ENCODE assay signal across 12 cellular contexts in genomic region chr3:34200576-34200975, GRCh38.
A peak's percentile ranks its signal among the peaks of the same experiment; 100 is the strongest.
DNase-seq lines count a peak whose midpoint lies in the region; ATAC-seq and TF ChIP-seq lines count a peak whose summit lies in the region.
"Had no signal": no experiment of that assay in that cellular context is flagged by ENCODE, and none has a peak within 500 bp of the region (broad histone marks: within the 10 kb centered on the region; RNA-seq: fewer than 3 reads in every experiment).

No MANE protein-coding gene starts in this region.

- TF ChIP-seq CTCF in right atrium auricular region (IDR thresholded peaks at IDR 0.05) = no peak
- TF ChIP-seq CTCF in right lobe of liver (IDR thresholded peaks at IDR 0.05) = no peak

- peaks cover 2% of the 10 kb centered on the region for H3K4me1 Mint-ChIP-seq in T-helper 17 cell
- H3K4me1 Mint-ChIP-seq in activated T-helper 2 cell treated with anti-CD3 and anti-CD28 coated beads, Interferon-gamma antibody, Interleukin-2, Interleukin-4, amounts not matched to agents 10 μg/mL and 5 μg/mL and 100 μg/mL, durations not matched to agents 14 hours and 24 hours and 36 hours (ENCODE audit: low read depth) = no peaks in the 10 kb centered on the region
- peaks cover 7 to 9% of the 10 kb centered on the region in 2 donors for H3K4me1 Mint-ChIP-seq in immature natural killer cell

- DNase-seq in T-helper 17 cell = no peak
- no peak for DNase-seq in right atrium auricular region (ENCODE audit: low spot score)
- DNase-seq in activated T-helper 2 cell treated with anti-CD3 and anti-CD28 coated beads, Interferon-gamma antibody, Interleukin-2, Interleukin-4, amounts not matched to agents 10 μg/mL and 5 μg/mL and 100 μg/mL, durations not matched to agents 14 hours and 24 hours and 36 hours (ENCODE audit: low spot score) = no peak
- no peak for DNase-seq in right lobe of liver
- DNase-seq in immature natural killer cell = no peak
- DNase-seq: GM23248, NCI-H774, T-cell had no signal

- H3K36me3 Mint-ChIP-seq in T-helper 17 cell (ENCODE audit: low read depth) (peaks cover 1% of the 10 kb centered on the region), immature natural killer cell (no peaks in the 10 kb centered on the region)
- H3K36me3 Mint-ChIP-seq in activated T-helper 2 cell treated with anti-CD3 and anti-CD28 coated beads, Interferon-gamma antibody, Interleukin-2, Interleukin-4, amounts not matched to agents 10 μg/mL and 5 μg/mL and 100 μg/mL, durations not matched to agents 14 hours and 24 hours and 36 hours (ENCODE audit: low read depth) = no peaks in the 10 kb centered on the region
- H3K36me3 Mint-ChIP-seq: T-cell had no signal

- H3K36me3 ChIP-seq in right atrium auricular region = no peaks in the 10 kb centered on the region
- no peaks in the 10 kb centered on the region for H3K36me3 ChIP-seq in right lobe of liver

- no peak for TF ChIP-seq POLR2A in right lobe of liver (IDR thresholded peaks at IDR 0.05)

- H3K27me3 ChIP-seq in right atrium auricular region (no peaks in the 10 kb centered on the region), right lobe of liver (no peaks in the 10 kb centered on the region)

- H3K27ac Mint-ChIP-seq in T-helper 17 cell (no peak overlapping the region), immature natural killer cell (peak overlapping the region in 1 of 6 donors; percentile 28)
- H3K27ac Mint-ChIP-seq in activated T-helper 2 cell treated with anti-CD3 and anti-CD28 coated beads, Interferon-gamma antibody, Interleukin-2, Interleukin-4, amounts not matched to agents 10 μg/mL and 5 μg/mL and 100 μg/mL, durations not matched to agents 14 hours and 24 hours and 36 hours = no peak overlapping the region
- H3K27ac Mint-ChIP-seq: progenitor cell of endocrine pancreas had no signal

- H3K4me3 Mint-ChIP-seq in T-helper 17 cell = no peak overlapping the region
- no peak overlapping the region for H3K4me3 Mint-ChIP-seq in activated T-helper 2 cell treated with anti-CD3 and anti-CD28 coated beads, Interferon-gamma antibody, Interleukin-2, Interleukin-4, amounts not matched to agents 10 μg/mL and 5 μg/mL and 100 μg/mL, durations not matched to agents 14 hours and 24 hours and 36 hours (ENCODE audit: low read depth)
- H3K4me3 Mint-ChIP-seq in immature natural killer cell = no peak overlapping the region
- H3K4me3 Mint-ChIP-seq: T-cell had no signal

- H3K27ac ChIP-seq in right atrium auricular region (no peak overlapping the region), right lobe of liver (no peak overlapping the region)
- H3K27ac ChIP-seq: GM23248 had no signal

- H3K9me3 ChIP-seq in T-helper 17 cell (ENCODE audit: control insufficient read depth, low read length, poor library complexity, severe bottlenecking) (no peaks in the 10 kb centered on the region), right atrium auricular region (no peaks in the 10 kb centered on the region), right lobe of liver (no peaks in the 10 kb centered on the region)

- no peaks in the 10 kb centered on the region for H3K9me3 Mint-ChIP-seq in activated T-helper 2 cell treated with anti-CD3 and anti-CD28 coated beads, Interferon-gamma antibody, Interleukin-2, Interleukin-4, amounts not matched to agents 10 μg/mL and 5 μg/mL and 100 μg/mL, durations not matched to agents 14 hours and 24 hours and 36 hours
- peaks cover 0 to 4% (median 0%) of the 10 kb centered on the region in 6 donors for H3K9me3 Mint-ChIP-seq in immature natural killer cell
- H3K9me3 Mint-ChIP-seq: T-cell had no signal

- H3K4me3 ChIP-seq in right atrium auricular region (no peak overlapping the region), right lobe of liver (no peak overlapping the region)
- H3K4me3 ChIP-seq: GM23248 had no signal

- H3K4me1 ChIP-seq in right atrium auricular region (no peaks in the 10 kb centered on the region), right lobe of liver (no peaks in the 10 kb centered on the region)

- H3K27me3 Mint-ChIP-seq in T-helper 17 cell (no peaks in the 10 kb centered on the region), immature natural killer cell (ENCODE audit: low read depth in 3 of 3) (peaks cover 0 to under 1% (median 0%) of the 10 kb centered on the region in 3 donors)
- H3K27me3 Mint-ChIP-seq in activated T-helper 2 cell treated with anti-CD3 and anti-CD28 coated beads, Interferon-gamma antibody, Interleukin-2, Interleukin-4, amounts not matched to agents 10 μg/mL and 5 μg/mL and 100 μg/mL, durations not matched to agents 14 hours and 24 hours and 36 hours (ENCODE audit: low read depth) = peaks cover 2% of the 10 kb centered on the region
- H3K27me3 Mint-ChIP-seq: progenitor cell of endocrine pancreas had no signal

- ATAC-seq in GM18517 (IDR thresholded peaks at IDR 0.05; ENCODE audit: unreplicated experiment) (peak; percentile 93), GM21390 (IDR thresholded peaks at IDR 0.05; ENCODE audit: unreplicated experiment) (peak; percentile 80), HG03066 (IDR thresholded peaks at IDR 0.05; ENCODE audit: low read depth, unreplicated experiment) (peak; percentile 86), T-helper 17 cell (peak; percentile 37), right lobe of liver (no peak)

- WGBS in right lobe of liver (ENCODE audit: insufficient coverage, low coverage, low lambda C conversion rate, missing lambda C conversion rate) = 33% methylated on average over 1 of the region's 1 CpG

- intact Hi-C loops in activated T-helper 2 cell treated with anti-CD3 and anti-CD28 coated beads, Interferon-gamma antibody, Interleukin-2, Interleukin-4, amounts not matched to agents 10 μg/mL and 5 μg/mL and 100 μg/mL, durations not matched to agents 14 hours and 24 hours and 36 hours (cut with micrococcal nuclease) = no loop called here
- intact Hi-C loops in right lobe of liver (cut with DNase I) = no loop called here

Comparison
In these comparisons a context has a peak if more than half of its experiments do, and no peak if none do; other contexts are left out.
1. ATAC-seq: peak in GM18517 (single experiment), GM21390 (single experiment), HG03066 (single experiment) and T-helper 17 cell (single experiment); none in right lobe of liver (0 of 4).